In the genomic region with DNA sequence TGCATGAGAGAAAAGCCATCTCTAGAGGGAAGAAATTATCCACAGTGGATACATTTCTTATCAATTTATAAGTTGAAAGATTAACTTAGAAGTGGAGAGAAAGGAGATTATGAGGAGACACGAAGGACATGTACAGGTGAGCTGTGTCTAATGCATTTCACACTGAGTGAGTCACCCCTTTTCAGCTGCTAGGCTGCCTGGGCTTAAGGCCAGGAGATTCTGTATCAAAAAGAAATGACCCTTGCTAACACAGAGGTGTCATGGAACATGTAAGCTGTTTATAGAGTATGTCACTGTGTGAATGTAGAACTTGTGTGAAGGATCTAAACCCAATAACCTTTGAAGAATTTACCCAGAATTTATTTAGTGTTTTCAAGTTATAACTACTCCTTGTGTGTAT, we compare ENCODE assay signal across 12 cellular contexts.
A peak's percentile ranks its signal among the peaks of the same experiment; 100 is the strongest.
DNase-seq lines count a peak whose midpoint lies in the region; ATAC-seq and TF ChIP-seq lines count a peak whose summit lies in the region.
"Had no signal": no experiment of that assay in that cellular context is flagged by ENCODE, and none has a peak within 500 bp of the region (broad histone marks: within the 10 kb centered on the region; RNA-seq: fewer than 3 reads in every experiment).

No MANE protein-coding gene starts in this region.

- no peaks in the 10 kb centered on the region for H3K27me3 Mint-ChIP-seq in activated CD8-positive, alpha-beta T cell treated with anti-CD3 and anti-CD28 coated beads, Interleukin-2, amount 10 ng/mL, durations not matched to agents 7 days and 5 days (ENCODE audit: low read depth)
- H3K27me3 Mint-ChIP-seq in T-helper 17 cell, result no peaks in the 10 kb centered on the region

- CTCF ChIA-PET in activated CD8-positive, alpha-beta T cell treated with anti-CD3 and anti-CD28 coated beads, Interleukin-2, amount 10 ng/mL, durations not matched to agents 7 days and 5 days (lab: Charles Lee), result no interaction called here

- no peaks in the 10 kb centered on the region for H3K9me3 Mint-ChIP-seq in activated CD8-positive, alpha-beta T cell treated with anti-CD3 and anti-CD28 coated beads, Interleukin-2, amount 10 ng/mL, durations not matched to agents 7 days and 5 days (ENCODE audit: insufficient read depth)

- H3K4me1 Mint-ChIP-seq in activated CD8-positive, alpha-beta T cell treated with anti-CD3 and anti-CD28 coated beads, Interleukin-2, amount 10 ng/mL, durations not matched to agents 7 days and 5 days (ENCODE audit: low read depth), result no peaks in the 10 kb centered on the region
- H3K4me1 Mint-ChIP-seq in T-helper 17 cell, result no peaks in the 10 kb centered on the region

- H3K36me3 ChIP-seq in BE2C (no peaks in the 10 kb centered on the region), kidney epithelial cell (ENCODE audit: control insufficient read depth, insufficient read depth, low read length) (no peaks in the 10 kb centered on the region)

- TF ChIP-seq CTCF in BE2C (IDR thresholded peaks at IDR 0.05; ENCODE audit: low read depth, low read length), result no peak
- TF ChIP-seq CTCF in kidney epithelial cell (IDR thresholded peaks at IDR 0.05; ENCODE audit: insufficient read depth, low read length, poor library complexity, severe bottlenecking), result no peak

- H3K4me3 Mint-ChIP-seq in activated CD8-positive, alpha-beta T cell treated with anti-CD3 and anti-CD28 coated beads, Interleukin-2, amount 10 ng/mL, durations not matched to agents 7 days and 5 days, result no peak overlapping the region
- no peak overlapping the region for H3K4me3 Mint-ChIP-seq in T-helper 17 cell
- H3K4me3 Mint-ChIP-seq: nephron progenitor cell had no signal

- ATAC-seq in GM21390 (IDR thresholded peaks at IDR 0.05; ENCODE audit: unreplicated experiment) (no peak), T-helper 17 cell (no peak)
- ATAC-seq in activated CD8-positive, alpha-beta T cell treated with anti-CD3 and anti-CD28 coated beads, Interleukin-2, amount 10 ng/mL, durations not matched to agents 7 days and 5 days, result no peak

- H3K36me3 Mint-ChIP-seq in activated CD8-positive, alpha-beta T cell treated with anti-CD3 and anti-CD28 coated beads, Interleukin-2, amount 10 ng/mL, durations not matched to agents 7 days and 5 days (ENCODE audit: low read depth), result no peaks in the 10 kb centered on the region
- no peaks in the 10 kb centered on the region for H3K36me3 Mint-ChIP-seq in T-helper 17 cell (ENCODE audit: low read depth)

- POLR2A ChIA-PET in activated CD8-positive, alpha-beta T cell treated with anti-CD3 and anti-CD28 coated beads, Interleukin-2, amount 10 ng/mL, durations not matched to agents 7 days and 5 days (lab: Charles Lee), result no interaction called here

- in situ Hi-C loops in G401 (cut with HindIII; ENCODE audit: low sequenced_read_pairs), result no loop called here

- H3K27me3 ChIP-seq in BE2C (no peaks in the 10 kb centered on the region), kidney epithelial cell (ENCODE audit: control insufficient read depth, insufficient read depth, low read length) (no peaks in the 10 kb centered on the region)

- H3K9me3 ChIP-seq in BE2C, result no peaks in the 10 kb centered on the region
- H3K9me3 ChIP-seq in T-helper 17 cell (ENCODE audit: control insufficient read depth, low read length, poor library complexity, severe bottlenecking), result no peaks in the 10 kb centered on the region

- peak; percentile 19 for DNase-seq in BE2C
- peak; percentile 83 for DNase-seq in NCI-H1092 treated with DMSO at 0.1 percent for 48 hours (lab: John Stamatoyannopoulos, UW)
- DNase-seq in SW480 (ENCODE audit: low spot score), result peak; percentile 17
- DNase-seq in kidney epithelial cell (ENCODE audit: low read depth), result peak; percentile 21
- no peak for DNase-seq in activated CD8-positive, alpha-beta T cell treated with anti-CD3 and anti-CD28 coated beads, Interleukin-2, amount 10 ng/mL, durations not matched to agents 7 days and 5 days
- no peak for DNase-seq in T-helper 17 cell
- no peak for DNase-seq in G401 (ENCODE audit: low spot score)
- DNase-seq: activated CD8-positive, alpha-beta memory T cell treated with anti-CD3 and anti-CD28 coated beads, Interleukin-2, amount 50 U/mL, for 4 hours; Karpas-422; nephron progenitor cell; stimulated activated CD4-positive, alpha-beta T cell treated with anti-CD3 and anti-CD28 coated beads, Interleukin-4, amount 100 ng/mL, for 24 hours had no signal

- H3K4me3 ChIP-seq in BE2C (ENCODE audit: low read depth, low read length) (no peak overlapping the region), kidney epithelial cell (ENCODE audit: low read depth, low read length) (no peak overlapping the region)

- H3K27ac Mint-ChIP-seq in activated CD8-positive, alpha-beta T cell treated with anti-CD3 and anti-CD28 coated beads, Interleukin-2, amount 10 ng/mL, durations not matched to agents 7 days and 5 days, result no peak overlapping the region
- no peak overlapping the region for H3K27ac Mint-ChIP-seq in T-helper 17 cell

- H3K4me1 ChIP-seq in BE2C, result peaks cover 32% of the 10 kb centered on the region

Comparison
In these comparisons a context has a peak if more than half of its experiments do, and no peak if none do; other contexts are left out.
1. DNase-seq: peak in BE2C (single experiment), NCI-H1092 treated with DMSO at 0.1 percent for 48 hours (single experiment), SW480 (single experiment) and kidney epithelial cell (single experiment); none in activated CD8-positive, alpha-beta T cell treated with anti-CD3 and anti-CD28 coated beads, Interleukin-2, amount 10 ng/mL, durations not matched to agents 7 days and 5 days (single experiment), T-helper 17 cell (0 of 3) and G401 (single experiment).